In the genomic region with DNA sequence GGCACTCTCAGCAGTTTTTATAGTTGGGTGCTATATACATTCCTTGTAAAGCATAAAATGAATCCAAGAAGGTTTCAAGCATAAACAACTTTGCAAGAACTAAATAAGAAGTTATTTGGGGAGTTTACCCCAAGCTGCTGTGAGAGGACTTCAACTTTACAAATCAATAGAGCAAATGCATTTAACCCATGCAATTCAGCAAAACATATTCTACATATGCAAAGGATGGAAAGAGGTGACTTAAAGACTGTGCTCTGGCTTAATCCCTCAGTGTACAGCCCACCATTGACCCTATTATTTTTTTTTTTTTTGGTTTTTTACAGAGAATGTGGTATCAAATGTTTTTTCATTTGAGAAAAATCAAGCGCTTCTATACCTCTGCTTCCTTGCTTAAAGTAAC, we compare ENCODE assay signal across 9 cellular contexts.
"Had no signal": no experiment of that assay in that cellular context is flagged by ENCODE, and none has a peak within 500 bp of the region (broad histone marks: within the 10 kb centered on the region; RNA-seq: fewer than 3 reads in every experiment).

No MANE protein-coding gene starts in this region.

- H3K36me3 ChIP-seq: HAP-1 had no signal

- ATAC-seq: HCT116, K562 had no signal

- H3K27ac Mint-ChIP-seq: HFFc6 had no signal

- H2AFZ ChIP-seq: GM23248 had no signal

- H3K4me2 ChIP-seq: KMS-11 had no signal

- H3K27ac ChIP-seq: GM23248, KMS-11 had no signal

- H3K9me3 ChIP-seq: HAP-1 had no signal

- H3K4me3 Mint-ChIP-seq: HFFc6 had no signal

- H3K4me3 ChIP-seq: GM23248, HAP-1, K562 had no signal

- H3K9ac ChIP-seq: GM23248, KMS-11 had no signal

- FAIRE-seq: HTR-8/SVneo, K562 had no signal

- DNase-seq: GM23248, HFFc6, IMR-90, Karpas-422 had no signal
